Comparison of ENCODE assay signal across 9 cellular contexts in genomic region chr18:10213526-10213925, GRCh38.
DNase-seq lines count a peak whose midpoint lies in the region; ATAC-seq, FAIRE-seq and TF ChIP-seq lines count a peak whose summit lies in the region.
"Had no signal": no experiment of that assay in that cellular context is flagged by ENCODE, and none has a peak within 500 bp of the region (broad histone marks: within the 10 kb centered on the region; RNA-seq: fewer than 3 reads in every experiment).

No MANE protein-coding gene starts in this region.

- H3K79me2 ChIP-seq in PC-9 (ENCODE audit: low read depth) = no peaks in the 10 kb centered on the region

- H3F3A ChIP-seq in PC-9 (ENCODE audit: insufficient read depth, low read depth) = peaks cover 5% of the 10 kb centered on the region; the same call in 1 of the 2 replicates

- peaks cover 4% of the 10 kb centered on the region; the same call in 1 of the 2 replicates for H3K27me3 ChIP-seq in PC-9 (ENCODE audit: insufficient read depth, low read depth)
- H3K27me3 ChIP-seq: tibial nerve had no signal

- TF ChIP-seq CTCF in A549 (IDR thresholded peaks at IDR 0.05) = no peak
- no peak for TF ChIP-seq CTCF in PC-9 (conservative IDR thresholded peaks at IDR 0.05)

- CTCF ChIA-PET in A549 (lab: Yijun Ruan, JAX) (no interaction called here), PC-9 (lab: Charles Lee) (no interaction called here)

- TF ChIP-seq RAD21 in A549 (conservative IDR thresholded peaks at IDR 0.05 in 1 of 2, IDR thresholded peaks at IDR 0.05 in 1 of 2) = no peak

- H3K4me1 ChIP-seq in A549 (peaks cover 9% of the 10 kb centered on the region; the same call in 1 of the 3 replicates), PC-9 (replicated peaks; ENCODE audit: insufficient read depth) (peaks cover 9% of the 10 kb centered on the region; the same call in 1 of the 2 replicates)
- H3K4me1 ChIP-seq: tibial nerve had no signal

- H3K9me2 ChIP-seq in PC-9 (ENCODE audit: insufficient read depth) = no peaks in the 10 kb centered on the region

- H3K9me3 ChIP-seq in A549 (no peaks in the 10 kb centered on the region), PC-9 (ENCODE audit: insufficient read depth, low read depth) (no peaks in the 10 kb centered on the region; the same call in 1 of the 2 replicates)

- TF ChIP-seq POLR2A in A549 (IDR thresholded peaks at IDR 0.05; ENCODE audit: low read length) (no peak), erythroblast (IDR thresholded peaks at IDR 0.05; ENCODE audit: low read length) (no peak)

- POLR2A ChIA-PET in A549 (lab: Yijun Ruan, JAX) = no interaction called here
- POLR2A ChIA-PET in PC-9 (lab: Charles Lee; ENCODE audit: unreplicated experiment) = interaction anchor here (0.7 kb wide), 1 partner anchor 193 kb away, joined by 4 read pairs; no protein-coding TSS in a partner anchor

- H4K20me1 ChIP-seq in PC-9 (ENCODE audit: insufficient read depth) = no peaks in the 10 kb centered on the region

- no peak for TF ChIP-seq EP300 in A549 (IDR thresholded peaks at IDR 0.05)

- no peak for FAIRE-seq in A549 (lab: Jason Lieb, UNC)

- 21% methylated on average over 3 of the region's 3 CpGs for WGBS in A549 (ENCODE audit: missing lambda C conversion rate)

- H3K4me2 ChIP-seq in A549 = peak overlapping the region; percentile 42; the same call in 2 of the 3 replicates
- peak overlapping the region; percentile 35; the same call in 1 of the 2 replicates for H3K4me2 ChIP-seq in PC-9

- intact Hi-C loops in PC-9 (cut with micrococcal nuclease; ENCODE audit: unreplicated experiment) (no loop called here), left colon (cut with DNase I, micrococcal nuclease) (no loop called here)

- no peak overlapping the region for H3K4me3 ChIP-seq in A549
- H3K4me3 ChIP-seq in PC-9 = no peak overlapping the region
- H3K4me3 ChIP-seq: tibial nerve had no signal

- H3K27ac ChIP-seq in A549 (no peak overlapping the region), PC-9 (no peak overlapping the region)
- H3K27ac ChIP-seq: tibial nerve had no signal

- peak in 1 of 2 experiments; percentile 24 for DNase-seq in A549 (ENCODE audit: low read depth in 1 of 2, low spot score in 1 of 2)
- DNase-seq in PC-9 = peak in 1 of 2 experiments; percentile 78
- DNase-seq in left lobe of liver (ENCODE audit: low spot score) = no peak
- no peak for DNase-seq in left colon
- DNase-seq in erythroblast (lab: John Stamatoyannopoulos, UW) = no peak
- no peak for DNase-seq in islet precursor cell

- H3K36me3 ChIP-seq in PC-9 (ENCODE audit: low read depth) = no peaks in the 10 kb centered on the region
- H3K36me3 ChIP-seq: tibial nerve had no signal

- H2AFZ ChIP-seq in PC-9 = 0 out of 2 replicates have a peak overlapping the region, but pooled peaks have one; percentile 35

- ATAC-seq in A549 = no peak
- ATAC-seq in GM18873 (IDR thresholded peaks at IDR 0.05; ENCODE audit: low FRiP score, unreplicated experiment) = peak; percentile 95
- peak; percentile 98 for ATAC-seq in HG03354 (IDR thresholded peaks at IDR 0.05; ENCODE audit: poor library complexity, severe bottlenecking, unreplicated experiment)
- peak; percentile 14 for ATAC-seq in left lobe of liver
- no peak for ATAC-seq in left colon

- no TSS peak for BruUV-seq in PC-9 (replicated peaks; lab: Mats Ljungman, UMichigan)

TF ChIP-seq in A549, 52 proteins besides CTCF, POLR2A, EP300 and RAD21:
- no peak for TF ChIP-seq ZFP36 (IDR thresholded peaks at IDR 0.05; ENCODE audit: borderline replicate concordance, partially characterized antibody)
- no peak for TF ChIP-seq HDAC2 (IDR thresholded peaks at IDR 0.05)
- TF ChIP-seq KDM5A (IDR thresholded peaks at IDR 0.05) = no peak
- TF ChIP-seq FOXS1 (CRISPR knock-in tag; IDR thresholded peaks at IDR 0.05) = no peak
- TF ChIP-seq SMC3 (IDR thresholded peaks at IDR 0.05) = no peak
- TF ChIP-seq MAX (IDR thresholded peaks at IDR 0.05) = no peak
- TF ChIP-seq RARB (CRISPR knock-in tag; IDR thresholded peaks at IDR 0.05) = no peak
- no peak for TF ChIP-seq HMGXB4 (CRISPR knock-in tag; IDR thresholded peaks at IDR 0.05; ENCODE audit: borderline replicate concordance)
- TF ChIP-seq ELK1 (IDR thresholded peaks at IDR 0.05; ENCODE audit: low read depth, low read length) = no peak
- no peak for TF ChIP-seq ZSCAN20 (CRISPR knock-in tag; IDR thresholded peaks at IDR 0.05)
- no peak for TF ChIP-seq GATA3 (IDR thresholded peaks at IDR 0.05; ENCODE audit: borderline replicate concordance)
- no peak for TF ChIP-seq NFE2L2 (conservative IDR thresholded peaks at IDR 0.05; ENCODE audit: low read length)
- TF ChIP-seq RNF2 (IDR thresholded peaks at IDR 0.05; ENCODE audit: borderline replicate concordance, low read depth) = no peak
- no peak for TF ChIP-seq RCOR1 (IDR thresholded peaks at IDR 0.05; ENCODE audit: low read depth, low read length)
- TF ChIP-seq CBX2 (IDR thresholded peaks at IDR 0.05; ENCODE audit: borderline replicate concordance, low read depth) = no peak
- TF ChIP-seq CBX8 (IDR thresholded peaks at IDR 0.05) = no peak
- TF ChIP-seq ESRRA (IDR thresholded peaks at IDR 0.05; ENCODE audit: borderline replicate concordance, low read length) = no peak
- TF ChIP-seq TP53 (CRISPR knock-in tag; IDR thresholded peaks at IDR 0.05) = no peak

Comparison
In these comparisons a context has a peak if more than half of its experiments do, and no peak if none do; other contexts are left out.
1. ATAC-seq: peak in GM18873 (single experiment), HG03354 (single experiment) and left lobe of liver (single experiment); none in A549 (0 of 2) and left colon (single experiment).